Comparison of ENCODE assay signal across 8 cellular contexts in the genomic region with DNA sequence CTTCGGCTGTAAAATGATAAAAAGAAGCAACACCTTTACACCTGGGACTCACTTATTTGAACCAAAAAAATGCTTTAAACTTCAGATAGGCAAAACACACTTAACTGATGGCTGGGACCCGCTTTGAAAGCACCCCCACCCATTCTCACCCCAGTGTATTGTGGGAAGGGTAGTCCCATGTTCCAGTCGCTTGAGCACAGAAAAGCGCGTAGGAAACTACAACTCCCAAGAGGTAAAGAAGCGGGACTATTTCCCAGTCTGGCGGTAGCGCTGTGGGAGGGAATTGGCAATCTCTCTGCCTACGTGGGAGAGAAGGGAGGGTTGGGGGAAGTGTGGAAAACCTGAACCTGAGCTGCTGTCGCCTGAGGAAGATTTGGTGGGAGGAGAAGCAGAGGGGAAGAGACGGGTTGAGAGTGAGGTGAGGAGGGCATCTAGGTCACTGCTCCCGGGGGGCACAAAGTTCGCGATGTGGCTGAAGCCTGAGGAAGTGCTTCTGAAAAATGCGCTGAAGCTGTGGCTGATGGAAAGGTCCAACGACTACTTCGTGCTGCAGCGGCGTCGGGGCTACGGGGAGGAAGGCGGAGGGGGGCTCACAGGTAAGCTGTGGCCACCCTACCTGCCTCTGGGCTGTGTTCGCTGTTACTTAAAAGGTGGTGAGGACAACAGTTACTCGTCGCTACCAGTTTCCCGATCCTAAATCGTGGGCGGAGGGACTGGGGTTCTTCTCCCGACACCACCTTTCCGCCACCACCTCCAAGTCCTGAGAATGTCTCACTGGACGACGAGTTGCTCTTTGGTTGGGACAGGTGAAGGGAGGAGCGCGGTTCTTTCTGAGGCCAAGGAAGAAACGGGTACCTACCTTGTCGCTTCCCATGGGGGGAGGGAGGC.
DNase-seq lines count a peak whose midpoint lies in the region; ATAC-seq lines count a peak whose summit lies in the region.

A gene (plus strand): TSS at position 286 of the 888 bp plus-strand sequence. CDS start 181 bp downstream, at position 467.

- DNase-seq in EL (peak; percentile 89), HuH-7.5 (ENCODE audit: low spot score) (peak; percentile 10), SHP77 treated with DMSO at 0.1 percent for 48 hours (lab: John Stamatoyannopoulos, UW) (peak; percentile 47), T47D (ENCODE audit: low read depth in 1 of 2, low spot score in 1 of 2) (peak; percentile 7 to 92), iPS DF 4.7 (ENCODE audit: extremely low read depth, low spot score) (peak; percentile 56), retina (peak; percentile 80), MV-4-11 (lab: John Stamatoyannopoulos, UW) (no peak)

- in situ Hi-C loops in T47D (cut with HindIII; ENCODE audit: low pct_unique_long_range_greater_than_20kb, low sequenced_read_pairs): no loop called here

- ATAC-seq in GM21717 (IDR thresholded peaks at IDR 0.05; ENCODE audit: unreplicated experiment): peak; percentile 90
